In the genomic region with DNA sequence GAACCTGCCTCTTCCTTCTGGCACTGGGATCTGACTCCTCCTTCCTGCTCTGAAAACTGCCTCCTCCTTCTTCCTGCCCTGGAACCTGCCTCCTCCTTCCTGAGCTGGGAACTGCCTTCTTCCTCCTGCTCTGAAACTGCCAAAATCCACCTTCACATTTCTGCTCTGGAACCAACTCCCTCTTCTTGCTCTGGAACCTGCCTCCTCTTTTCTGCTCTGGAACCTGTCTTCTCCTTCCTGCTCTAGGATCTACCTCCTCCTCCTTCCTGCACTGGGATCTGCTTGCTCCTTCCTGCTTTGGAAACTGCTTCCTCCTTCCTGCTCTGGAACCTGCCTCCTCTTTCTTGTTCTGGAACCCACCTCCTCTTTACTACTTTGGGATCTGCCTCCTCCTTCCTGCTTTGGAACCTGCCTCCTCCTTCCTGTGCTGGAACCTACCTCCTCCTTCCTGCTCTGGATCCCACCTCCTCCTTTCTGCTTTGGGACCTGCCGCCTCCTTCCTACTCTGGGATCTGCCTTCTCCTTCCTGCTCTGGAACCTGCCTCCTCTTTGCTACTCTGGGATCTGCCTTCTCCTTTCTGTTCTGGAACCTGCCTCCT, we compare ENCODE assay signal across 13 cellular contexts.
DNase-seq lines count a peak whose midpoint lies in the region; ATAC-seq, FAIRE-seq and TF ChIP-seq lines count a peak whose summit lies in the region.
"Had no signal": no experiment of that assay in that cellular context is flagged by ENCODE, and none has a peak within 500 bp of the region (broad histone marks: within the 10 kb centered on the region; RNA-seq: fewer than 3 reads in every experiment).

No MANE protein-coding gene starts in this region.

- H4K5ac ChIP-seq in IMR-90 (ENCODE audit: low read depth, low read length), result no peak overlapping the region

- no CpG with 5 or more reads among the region's 1 CpG for WGBS in IMR-90 (ENCODE audit: extremely low coverage in 2 of 2, insufficient read length in 1 of 2), 2 experiments

- no peak overlapping the region for H2BK120ac ChIP-seq in IMR-90 (ENCODE audit: low read depth, low read length)

- no peak overlapping the region for H2AK5ac ChIP-seq in IMR-90 (ENCODE audit: low read depth, low read length)

- peak overlapping the region; percentile 43 for H2AFZ ChIP-seq in IMR-90 (replicated peaks; ENCODE audit: low read length, poor library complexity)
- H2AFZ ChIP-seq in keratinocyte (ENCODE audit: control insufficient read depth, low read length), result peak overlapping the region; percentile 85

- H3K36me3 Mint-ChIP-seq in activated CD4-positive, alpha-beta T cell treated with anti-CD3 and anti-CD28 coated beads, Interleukin-2, amount 10 ng/mL, durations not matched to agents 24 days and 14 days (ENCODE audit: low read depth), result no peaks in the 10 kb centered on the region
- H3K36me3 Mint-ChIP-seq in activated naive CD4-positive, alpha-beta T cell treated with anti-CD3 and anti-CD28 coated beads, Interleukin-2, amount 10 ng/mL, durations not matched to agents 7 days and 5 days, result no peaks in the 10 kb centered on the region
- H3K36me3 Mint-ChIP-seq in mesothelial cell of epicardium, result peaks cover 42% of the 10 kb centered on the region
- H3K36me3 Mint-ChIP-seq: CD8-positive, alpha-beta memory T cell had no signal

- intact Hi-C loops in activated CD4-positive, alpha-beta T cell treated with anti-CD3 and anti-CD28 coated beads, Interleukin-2, amount 10 ng/mL, durations not matched to agents 24 days and 14 days (cut with micrococcal nuclease), result no loop called here
- intact Hi-C loops in IMR-90 (cut with micrococcal nuclease), result no loop called here

- no peak overlapping the region for H3K23ac ChIP-seq in IMR-90 (ENCODE audit: low read depth, low read length)

- H3K4me2 ChIP-seq in BLaER1 (no peak overlapping the region), IMR-90 (ENCODE audit: low read depth, low read length) (no peak overlapping the region), keratinocyte (ENCODE audit: control insufficient read depth, extremely low read depth, insufficient read depth, low read depth, low read length) (no peak overlapping the region)

- H3K79me1 ChIP-seq in IMR-90 (ENCODE audit: low read depth in 1 of 2, low read length in 2 of 2), result peaks cover 0 to 3% of the 10 kb centered on the region in 2 experiments; a peak in 1 of 4 replicates

- H2AK9ac ChIP-seq in IMR-90 (replicated peaks; ENCODE audit: low read depth, low read length, poor library complexity), result no peak overlapping the region

- peak overlapping the region; percentile 7 for H3K27ac Mint-ChIP-seq in activated CD4-positive, alpha-beta T cell treated with anti-CD3 and anti-CD28 coated beads, Interleukin-2, amount 10 ng/mL, durations not matched to agents 24 days and 14 days
- no peak overlapping the region for H3K27ac Mint-ChIP-seq in activated naive CD4-positive, alpha-beta T cell treated with anti-CD3 and anti-CD28 coated beads, Interleukin-2, amount 10 ng/mL, durations not matched to agents 7 days and 5 days
- no peak overlapping the region for H3K27ac Mint-ChIP-seq in mesothelial cell of epicardium
- H3K27ac Mint-ChIP-seq: CD8-positive, alpha-beta memory T cell had no signal

- TF ChIP-seq POLR2A in IMR-90 (IDR thresholded peaks at IDR 0.05; ENCODE audit: low read depth, low read length), result no peak

- BruUV-seq in IMR-90 (replicated peaks; lab: Mats Ljungman, UMichigan), result no TSS peak

- in situ Hi-C loops in IMR-90 (cut with MboI; ENCODE audit: low sequenced_read_pairs), result no loop called here

- H4K91ac ChIP-seq in IMR-90 (ENCODE audit: insufficient read depth, low read depth, low read length), result no peak overlapping the region

- H3K4me1 ChIP-seq in BLaER1, result peaks cover 9% of the 10 kb centered on the region
- no peaks in the 10 kb centered on the region for H3K4me1 ChIP-seq in IMR-90 (ENCODE audit: control insufficient read depth, insufficient read depth, low read length)
- H3K4me1 ChIP-seq in keratinocyte (ENCODE audit: control insufficient read depth, extremely low read depth, insufficient read depth, low read length), result no peaks in the 10 kb centered on the region
- H3K4me1 ChIP-seq: Caco-2 had no signal

- CTCF ChIA-PET in IMR-90 (lab: Yijun Ruan, JAX), result no interaction called here
- CTCF ChIA-PET in activated naive CD4-positive, alpha-beta T cell treated with anti-CD3 and anti-CD28 coated beads, Interleukin-2, amount 10 ng/mL, durations not matched to agents 7 days and 5 days (lab: Charles Lee), result no interaction called here

- POLR2A ChIA-PET in IMR-90 (lab: Charles Lee; ENCODE audit: unreplicated experiment), result no interaction called here

- H3K4ac ChIP-seq in IMR-90 (ENCODE audit: low read depth, low read length), result no peak overlapping the region

- H3K18ac ChIP-seq in IMR-90 (ENCODE audit: low read depth, low read length), result no peak overlapping the region

- H3K56ac ChIP-seq in IMR-90 (ENCODE audit: extremely low read depth, insufficient read depth, low read length), result no peak overlapping the region

- H3K79me2 ChIP-seq in keratinocyte (ENCODE audit: control insufficient read depth, insufficient read depth, low read length), result no peaks in the 10 kb centered on the region

- peaks cover 9% of the 10 kb centered on the region for H3K4me1 Mint-ChIP-seq in activated CD4-positive, alpha-beta T cell treated with anti-CD3 and anti-CD28 coated beads, Interleukin-2, amount 10 ng/mL, durations not matched to agents 24 days and 14 days
- H3K4me1 Mint-ChIP-seq in activated naive CD4-positive, alpha-beta T cell treated with anti-CD3 and anti-CD28 coated beads, Interleukin-2, amount 10 ng/mL, durations not matched to agents 7 days and 5 days, result peaks cover 5% of the 10 kb centered on the region
- H3K4me1 Mint-ChIP-seq in mesothelial cell of epicardium, result peaks cover 37% of the 10 kb centered on the region
- H3K4me1 Mint-ChIP-seq: CD8-positive, alpha-beta memory T cell had no signal

- DNase-seq in activated CD4-positive, alpha-beta T cell treated with anti-CD3 and anti-CD28 coated beads, Interleukin-2, amount 10 ng/mL, durations not matched to agents 24 days and 14 days, result no peak
- no peak for DNase-seq in activated CD4-positive, alpha-beta T cell treated with anti-CD3 and anti-CD28 coated beads, Interleukin-2, amount 50 U/mL, for 4 hours
- DNase-seq in IMR-90 (no peak), keratinocyte (ENCODE audit: low read depth, low spot score) (no peak), NCI-H2029 (lab: John Stamatoyannopoulos, UW) (no peak), mesothelial cell of epicardium (ENCODE audit: low spot score in 2 of 2, unreplicated experiment in 2 of 2) (no peak)
- no peak for DNase-seq in activated naive CD4-positive, alpha-beta T cell treated with anti-CD3 and anti-CD28 coated beads, Interleukin-2, amount 10 ng/mL, durations not matched to agents 7 days and 5 days
- DNase-seq: Caco-2; CD8-positive, alpha-beta memory T cell; GF-D8 had no signal

- H3K9ac ChIP-seq in BLaER1 (no peak overlapping the region), IMR-90 (ENCODE audit: low read depth, low read length) (no peak overlapping the region), keratinocyte (ENCODE audit: control insufficient read depth, extremely low read depth, insufficient read depth, low read length) (no peak overlapping the region)

- dilution Hi-C loops in IMR-90 (cut with HindIII; ENCODE audit: low sequenced_read_pairs, unreplicated experiment) (no loop called here), keratinocyte (cut with MboI; ENCODE audit: extremely low pct_ligation_motif_present, low sequenced_read_pairs) (no loop called here)

- TF ChIP-seq CTCF in IMR-90 (conservative IDR thresholded peaks at IDR 0.05; ENCODE audit: low read depth, low read length) (no peak), keratinocyte (optimal IDR thresholded peaks at IDR 0.05 in 1 of 3, IDR thresholded peaks at IDR 0.05 in 1 of 3, conservative IDR thresholded peaks at IDR 0.05 in 1 of 3; ENCODE audit: extremely low read depth in 1 of 3, insufficient read depth in 2 of 3, low read length in 3 of 3) (no peak), mesothelial cell of epicardium (IDR thresholded peaks at IDR 0.05; ENCODE audit: unreplicated experiment) (no peak)

- no peaks in the 10 kb centered on the region for H3K27me3 ChIP-seq in BLaER1
- no peaks in the 10 kb centered on the region for H3K27me3 ChIP-seq in IMR-90 (ENCODE audit: control insufficient read depth, insufficient read depth, low read length)
- no peaks in the 10 kb centered on the region for H3K27me3 ChIP-seq in keratinocyte (ENCODE audit: control insufficient read depth, extremely low read depth, insufficient read depth, low read length)

- no peaks in the 10 kb centered on the region for H3K9me3 Mint-ChIP-seq in activated CD4-positive, alpha-beta T cell treated with anti-CD3 and anti-CD28 coated beads, Interleukin-2, amount 10 ng/mL, durations not matched to agents 24 days and 14 days
- no peaks in the 10 kb centered on the region for H3K9me3 Mint-ChIP-seq in activated naive CD4-positive, alpha-beta T cell treated with anti-CD3 and anti-CD28 coated beads, Interleukin-2, amount 10 ng/mL, durations not matched to agents 7 days and 5 days
- H3K9me3 Mint-ChIP-seq in mesothelial cell of epicardium, result peaks cover 24% of the 10 kb centered on the region

- peaks cover 4% of the 10 kb centered on the region; the same call in 1 of the 2 replicates for H4K20me1 ChIP-seq in BLaER1
- no peaks in the 10 kb centered on the region for H4K20me1 ChIP-seq in IMR-90 (ENCODE audit: insufficient read depth, low read length)
- no peaks in the 10 kb centered on the region for H4K20me1 ChIP-seq in keratinocyte (ENCODE audit: control insufficient read depth, extremely low read depth, insufficient read depth, low read length)

- H3K36me3 ChIP-seq in BLaER1 (peaks cover 75% of the 10 kb centered on the region), IMR-90 (ENCODE audit: control insufficient read depth, insufficient read depth, low read length) (peaks cover 3% of the 10 kb centered on the region; the same call in 1 of the 2 replicates), keratinocyte (ENCODE audit: control insufficient read depth in 2 of 2, extremely low read depth in 1 of 2, insufficient read depth in 2 of 2, low read length in 2 of 2) (no peaks in the 10 kb centered on the region)

- no peak overlapping the region; the same call in 1 of the 2 replicates for H3K14ac ChIP-seq in IMR-90 (replicated peaks; ENCODE audit: low read depth, low read length)

- no peak overlapping the region for H4K8ac ChIP-seq in IMR-90 (ENCODE audit: low read depth in 2 of 2, low read length in 2 of 2)

- H3K4me3 Mint-ChIP-seq in activated CD4-positive, alpha-beta T cell treated with anti-CD3 and anti-CD28 coated beads, Interleukin-2, amount 10 ng/mL, durations not matched to agents 24 days and 14 days, result no peak overlapping the region
- no peak overlapping the region for H3K4me3 Mint-ChIP-seq in activated naive CD4-positive, alpha-beta T cell treated with anti-CD3 and anti-CD28 coated beads, Interleukin-2, amount 10 ng/mL, durations not matched to agents 7 days and 5 days
- H3K4me3 Mint-ChIP-seq in mesothelial cell of epicardium, result no peak overlapping the region

- no peak overlapping the region for H2BK5ac ChIP-seq in IMR-90 (ENCODE audit: low read depth, low read length, poor library complexity, severe bottlenecking)

- no peak overlapping the region for H2BK20ac ChIP-seq in IMR-90 (ENCODE audit: low read depth, low read length)

- peaks cover 24% of the 10 kb centered on the region for H3K9me3 ChIP-seq in BLaER1
- H3K9me3 ChIP-seq in IMR-90 (ENCODE audit: control insufficient read depth, insufficient read depth, low read length), result no peaks in the 10 kb centered on the region; the same call in 1 of the 2 replicates
- H3K9me3 ChIP-seq in keratinocyte (ENCODE audit: control insufficient read depth, low read depth, low read length), result no peaks in the 10 kb centered on the region
- H3K9me3 ChIP-seq: Caco-2 had no signal

- no peak for TF ChIP-seq RAD21 in IMR-90 (IDR thresholded peaks at IDR 0.05; ENCODE audit: low read length)

- H2BK15ac ChIP-seq in IMR-90 (ENCODE audit: low read depth, low read length), result no peak overlapping the region

- H3K4me3 ChIP-seq in BLaER1 (no peak overlapping the region), IMR-90 (ENCODE audit: insufficient read depth, low read depth, low read length) (no peak overlapping the region), keratinocyte (ENCODE audit: control insufficient read depth in 2 of 3, extremely low read depth in 1 of 3, insufficient read depth in 2 of 3, low read depth in 1 of 3, low read length in 3 of 3) (no peak overlapping the region)

- peak overlapping the region; percentile 8 for H3K27ac ChIP-seq in BLaER1
- no peak overlapping the region for H3K27ac ChIP-seq in IMR-90 (ENCODE audit: insufficient read depth, low read length)
- no peak overlapping the region for H3K27ac ChIP-seq in keratinocyte (ENCODE audit: control insufficient read depth, insufficient read depth, low read length)
- H3K27ac ChIP-seq: 22Rv1, HL-60 had no signal

- no peak for FAIRE-seq in keratinocyte (lab: Jason Lieb, UNC)

- ATAC-seq in IMR-90 (ENCODE audit: low read depth), result no peak

- H3K9me1 ChIP-seq in IMR-90 (ENCODE audit: insufficient read depth, low read length) (no peaks in the 10 kb centered on the region), keratinocyte (ENCODE audit: control insufficient read depth, extremely low read depth, insufficient read depth, low read length) (no peaks in the 10 kb centered on the region)

- H3K27me3 Mint-ChIP-seq in activated CD4-positive, alpha-beta T cell treated with anti-CD3 and anti-CD28 coated beads, Interleukin-2, amount 10 ng/mL, durations not matched to agents 24 days and 14 days, result peaks cover 2% of the 10 kb centered on the region
- no peaks in the 10 kb centered on the region for H3K27me3 Mint-ChIP-seq in activated naive CD4-positive, alpha-beta T cell treated with anti-CD3 and anti-CD28 coated beads, Interleukin-2, amount 10 ng/mL, durations not matched to agents 7 days and 5 days
- H3K27me3 Mint-ChIP-seq in mesothelial cell of epicardium (ENCODE audit: low read depth), result no peaks in the 10 kb centered on the region
- H3K27me3 Mint-ChIP-seq: CD8-positive, alpha-beta memory T cell had no signal
